In genomic region chr20:51204794-51205193, GRCh38 we compare ENCODE assay signal across 32 cellular contexts.
"Had no signal": no experiment of that assay in that cellular context is flagged by ENCODE, and none has a peak within 500 bp of the region (broad histone marks: within the 10 kb centered on the region; RNA-seq: fewer than 3 reads in every experiment).

No MANE protein-coding gene starts in this region.

- ATAC-seq: activated CD4-positive, alpha-beta T cell treated with anti-CD3 and anti-CD28 coated beads for 36 hours; activated CD8-positive, alpha-beta memory T cell treated with anti-CD3 and anti-CD28 coated beads, Interleukin-2, amount 10 ng/mL, durations not matched to agents 7 days and 5 days; activated CD8-positive, alpha-beta T cell treated with anti-CD3 and anti-CD28 coated beads, Interleukin-2, amount 10 ng/mL, durations not matched to agents 7 days and 5 days; activated naive CD8-positive, alpha-beta T cell treated with anti-CD3 and anti-CD28 coated beads, Interleukin-2, amount 50 U/mL, for 24 hours; body of pancreas; effector memory CD8-positive, alpha-beta T cell had no signal

- H3K27me3 ChIP-seq: adrenal gland, body of pancreas had no signal

- DNase-seq: activated CD4-positive, alpha-beta memory T cell treated with anti-CD3 and anti-CD28 coated beads for 36 hours; activated CD4-positive, alpha-beta T cell treated with anti-CD3 and anti-CD28 coated beads for 36 hours; activated CD4-positive, alpha-beta T cell treated with anti-CD3 and anti-CD28 coated beads, Interleukin-2, amount 10 ng/mL, durations not matched to agents 24 days and 14 days; activated CD4-positive, CD25-positive, alpha-beta regulatory T cell; activated CD4-positive, CD25-positive, alpha-beta regulatory T cell treated with anti-CD3 and anti-CD28 coated beads, Interleukin-2, amount 50 U/mL, for 72 hours; activated CD8-positive, alpha-beta memory T cell treated with anti-CD3 and anti-CD28 coated beads, Interleukin-2, amount 10 ng/mL, durations not matched to agents 7 days and 5 days; activated CD8-positive, alpha-beta memory T cell treated with anti-CD3 and anti-CD28 coated beads, Interleukin-2, amount 50 U/mL, for 4 hours; activated CD8-positive, alpha-beta T cell treated with anti-CD3 and anti-CD28 coated beads, Interleukin-2, amount 10 ng/mL, durations not matched to agents 7 days and 5 days; activated effector memory CD4-positive, alpha-beta T cell treated with anti-CD3 and anti-CD28 coated beads, Interleukin-2, amount 50 U/mL, for 16 hours; activated naive CD4-positive, alpha-beta T cell treated with anti-CD3 and anti-CD28 coated beads for 36 hours; activated naive CD8-positive, alpha-beta T cell treated with anti-CD3 and anti-CD28 coated beads for 36 hours; activated naive CD8-positive, alpha-beta T cell treated with anti-CD3 and anti-CD28 coated beads, Interleukin-2, amount 50 U/mL, for 24 hours; activated T-cell treated with anti-CD3 and anti-CD28 coated beads, Interleukin-2, amount 50 U/mL, for 1 hour; activated T-cell treated with anti-CD3 and anti-CD28 coated beads, Interleukin-2, amount 50 U/mL, for 48 hours; adrenal gland; amygdala; aorta; body of pancreas; cortex of kidney; dermis blood vessel endothelial cell; effector CD4-positive, alpha-beta T cell; effector memory CD8-positive, alpha-beta T cell; esophagus squamous epithelium; T-helper 2 cell had no signal

- H3K4me1 ChIP-seq: adrenal gland, body of pancreas had no signal

- H3K9me3 ChIP-seq: adrenal gland, body of pancreas, esophagus squamous epithelium had no signal

- H3K27ac Mint-ChIP-seq: activated CD4-positive, alpha-beta memory T cell treated with anti-CD3 and anti-CD28 coated beads for 36 hours; activated CD4-positive, alpha-beta T cell treated with anti-CD3 and anti-CD28 coated beads for 36 hours; activated CD4-positive, alpha-beta T cell treated with anti-CD3 and anti-CD28 coated beads, Interleukin-2, amount 10 ng/mL, durations not matched to agents 24 days and 14 days; activated CD8-positive, alpha-beta memory T cell treated with anti-CD3 and anti-CD28 coated beads, Interleukin-2, amount 10 ng/mL, durations not matched to agents 7 days and 5 days; activated CD8-positive, alpha-beta T cell treated with anti-CD3 and anti-CD28 coated beads, Interleukin-2, amount 10 ng/mL, durations not matched to agents 7 days and 5 days; activated naive CD4-positive, alpha-beta T cell treated with anti-CD3 and anti-CD28 coated beads for 36 hours; activated naive CD4-positive, alpha-beta T cell treated with anti-CD3 and anti-CD28 coated beads, Interleukin-2, amount 50 U/mL, for 24 hours; activated naive CD8-positive, alpha-beta T cell treated with anti-CD3 and anti-CD28 coated beads for 36 hours; activated naive CD8-positive, alpha-beta T cell treated with anti-CD3 and anti-CD28 coated beads, Interleukin-2, amount 50 U/mL, for 24 hours; activated T-helper 1 cell treated with anti-CD3 and anti-CD28 coated beads, Interleukin-12 subunit alpha, Interleukin-12 subunit beta, Interleukin-2, Interleukin-4 antibody, amounts not matched to agents 30 ng/mL and 10 ng/mL and 1 ng/mL, durations not matched to agents 14 hours and 24 hours and 36 hours; activated T-helper 2 cell treated with anti-CD3 and anti-CD28 coated beads, Interferon-gamma antibody, Interleukin-2, Interleukin-4, amounts not matched to agents 10 μg/mL and 5 μg/mL and 100 μg/mL, durations not matched to agents 14 hours and 24 hours and 36 hours; effector memory CD8-positive, alpha-beta T cell had no signal

- H3K36me3 ChIP-seq: adrenal gland, esophagus squamous epithelium had no signal

- H3K4me3 ChIP-seq: adrenal gland, body of pancreas, esophagus squamous epithelium had no signal

- H3K27ac ChIP-seq: adrenal gland, body of pancreas, epithelial cell of prostate, esophagus squamous epithelium had no signal

- H3K4me1 Mint-ChIP-seq: activated CD4-positive, alpha-beta T cell treated with anti-CD3 and anti-CD28 coated beads for 36 hours; activated CD4-positive, alpha-beta T cell treated with anti-CD3 and anti-CD28 coated beads, Interleukin-2, amount 10 ng/mL, durations not matched to agents 24 days and 14 days; activated CD8-positive, alpha-beta memory T cell treated with anti-CD3 and anti-CD28 coated beads, Interleukin-2, amount 10 ng/mL, durations not matched to agents 7 days and 5 days; activated naive CD4-positive, alpha-beta T cell treated with anti-CD3 and anti-CD28 coated beads, Interleukin-2, amount 50 U/mL, for 24 hours; activated naive CD8-positive, alpha-beta T cell treated with anti-CD3 and anti-CD28 coated beads for 36 hours; activated naive CD8-positive, alpha-beta T cell treated with anti-CD3 and anti-CD28 coated beads, Interleukin-2, amount 50 U/mL, for 24 hours had no signal

- FAIRE-seq: colon, endometrium, endothelial cell of umbilical vein, frontal cortex had no signal

- H3K9me3 Mint-ChIP-seq: activated CD4-positive, alpha-beta memory T cell treated with anti-CD3 and anti-CD28 coated beads for 36 hours; activated CD4-positive, alpha-beta T cell treated with anti-CD3 and anti-CD28 coated beads, Interleukin-2, amount 10 ng/mL, durations not matched to agents 24 days and 14 days; activated naive CD4-positive, alpha-beta T cell treated with anti-CD3 and anti-CD28 coated beads for 36 hours; activated naive CD4-positive, alpha-beta T cell treated with anti-CD3 and anti-CD28 coated beads, Interleukin-2, amount 50 U/mL, for 24 hours; activated naive CD8-positive, alpha-beta T cell treated with anti-CD3 and anti-CD28 coated beads for 36 hours; activated naive CD8-positive, alpha-beta T cell treated with anti-CD3 and anti-CD28 coated beads, Interleukin-2, amount 50 U/mL, for 24 hours; activated T-helper 1 cell treated with anti-CD3 and anti-CD28 coated beads, Interleukin-12 subunit alpha, Interleukin-12 subunit beta, Interleukin-2, Interleukin-4 antibody, amounts not matched to agents 30 ng/mL and 10 ng/mL and 1 ng/mL, durations not matched to agents 14 hours and 24 hours and 36 hours; activated T-helper 2 cell treated with anti-CD3 and anti-CD28 coated beads, Interferon-gamma antibody, Interleukin-2, Interleukin-4, amounts not matched to agents 10 μg/mL and 5 μg/mL and 100 μg/mL, durations not matched to agents 14 hours and 24 hours and 36 hours; effector memory CD8-positive, alpha-beta T cell had no signal

- H3K4me3 Mint-ChIP-seq: activated CD4-positive, alpha-beta memory T cell treated with anti-CD3 and anti-CD28 coated beads for 36 hours; activated CD4-positive, alpha-beta T cell treated with anti-CD3 and anti-CD28 coated beads for 36 hours; activated CD4-positive, alpha-beta T cell treated with anti-CD3 and anti-CD28 coated beads, Interleukin-2, amount 10 ng/mL, durations not matched to agents 24 days and 14 days; activated CD8-positive, alpha-beta memory T cell treated with anti-CD3 and anti-CD28 coated beads, Interleukin-2, amount 10 ng/mL, durations not matched to agents 7 days and 5 days; activated CD8-positive, alpha-beta T cell treated with anti-CD3 and anti-CD28 coated beads, Interleukin-2, amount 10 ng/mL, durations not matched to agents 7 days and 5 days; activated naive CD4-positive, alpha-beta T cell treated with anti-CD3 and anti-CD28 coated beads for 36 hours; activated naive CD4-positive, alpha-beta T cell treated with anti-CD3 and anti-CD28 coated beads, Interleukin-2, amount 50 U/mL, for 24 hours; activated naive CD8-positive, alpha-beta T cell treated with anti-CD3 and anti-CD28 coated beads for 36 hours; activated naive CD8-positive, alpha-beta T cell treated with anti-CD3 and anti-CD28 coated beads, Interleukin-2, amount 50 U/mL, for 24 hours; activated T-helper 1 cell treated with anti-CD3 and anti-CD28 coated beads, Interleukin-12 subunit alpha, Interleukin-12 subunit beta, Interleukin-2, Interleukin-4 antibody, amounts not matched to agents 30 ng/mL and 10 ng/mL and 1 ng/mL, durations not matched to agents 14 hours and 24 hours and 36 hours; effector memory CD8-positive, alpha-beta T cell had no signal

- H3K36me3 Mint-ChIP-seq: activated CD4-positive, alpha-beta memory T cell treated with anti-CD3 and anti-CD28 coated beads for 36 hours; activated CD8-positive, alpha-beta memory T cell treated with anti-CD3 and anti-CD28 coated beads, Interleukin-2, amount 10 ng/mL, durations not matched to agents 7 days and 5 days; activated naive CD4-positive, alpha-beta T cell treated with anti-CD3 and anti-CD28 coated beads, Interleukin-2, amount 50 U/mL, for 24 hours; activated naive CD8-positive, alpha-beta T cell treated with anti-CD3 and anti-CD28 coated beads for 36 hours had no signal
